ENCODE assay signal across 20 cellular contexts in genomic region chr4:183384983-183385382, GRCh38. TPM values are rescaled to one million over a fixed set of nuclear protein-coding genes. Genes with fewer than 3 reads are reported as not detected.
DNase-seq lines count a peak whose midpoint lies in the region; ATAC-seq, FAIRE-seq and TF ChIP-seq lines count a peak whose summit lies in the region.
"Had no signal": no experiment of that assay in that cellular context is flagged by ENCODE, and none has a peak within 500 bp of the region (broad histone marks: within the 10 kb centered on the region; RNA-seq: fewer than 3 reads in every experiment).

No MANE protein-coding gene starts in this region.

- H3K4me1 Mint-ChIP-seq in chondrocyte (ENCODE audit: low read depth) = no peaks in the 10 kb centered on the region
- H3K4me1 Mint-ChIP-seq: CD4-positive, alpha-beta memory T cell had no signal

- H2BK15ac ChIP-seq in neuronal stem cell (ENCODE audit: low read length) = no peak overlapping the region

- no peak overlapping the region for H3K9ac ChIP-seq in neuronal stem cell (ENCODE audit: low read depth, low read length, poor library complexity)

- no peak overlapping the region for H4K8ac ChIP-seq in neuronal stem cell (ENCODE audit: low read depth, low read length)

- H3K4me3 Mint-ChIP-seq in chondrocyte (ENCODE audit: unreplicated experiment) = no peak overlapping the region
- H3K4me3 Mint-ChIP-seq: CD4-positive, alpha-beta memory T cell; HFFc6 had no signal

- no peak overlapping the region for H2BK120ac ChIP-seq in neuronal stem cell (ENCODE audit: low read depth, low read length)

- no peak for ATAC-seq in HG02763 (IDR thresholded peaks at IDR 0.05; ENCODE audit: unreplicated experiment)
- ATAC-seq: A549 had no signal

- no peak overlapping the region for H2AFZ ChIP-seq in neuronal stem cell (ENCODE audit: low read length)

- no peak overlapping the region for H3K27ac Mint-ChIP-seq in chondrocyte (ENCODE audit: unreplicated experiment)
- H3K27ac Mint-ChIP-seq: CD4-positive, alpha-beta memory T cell; HFFc6 had no signal

- no peak overlapping the region for H3K4me2 ChIP-seq in neuronal stem cell (ENCODE audit: insufficient read depth, low read length, poor library complexity, severe bottlenecking)
- H3K4me2 ChIP-seq: A549 had no signal

- peak overlapping the region; percentile 5 for H3K18ac ChIP-seq in neuronal stem cell (ENCODE audit: low read length)

- peak overlapping the region in 1 of 2 donors; percentile 31 for H3K4me3 ChIP-seq in neuronal stem cell (ENCODE audit: low read length in 2 of 2)
- H3K4me3 ChIP-seq: A549, HAP-1 had no signal

- peak; percentile 60 for DNase-seq in chondrocyte (ENCODE audit: low spot score)
- peak; percentile 20 for DNase-seq in mesenteric fat pad (ENCODE audit: low spot score)
- no peak for DNase-seq in neuronal stem cell (ENCODE audit: low spot score)
- DNase-seq in D721Med (ENCODE audit: insufficient read length, low spot score) = no peak
- DNase-seq in NCI-H748 (lab: John Stamatoyannopoulos, UW; ENCODE audit: unreplicated experiment) = no peak
- DNase-seq: 8988T; C1 segment of cervical spinal cord; Calu3; CD4-positive, alpha-beta memory T cell; COR-L47; DMS153; DND-41; GOT3; HFFc6 had no signal

- peaks cover 3% of the 10 kb centered on the region for H3K27me3 Mint-ChIP-seq in chondrocyte (ENCODE audit: low read depth)

- H3K4me1 ChIP-seq in neuronal stem cell (ENCODE audit: control insufficient read depth in 2 of 2, insufficient read depth in 1 of 2, low read depth in 1 of 2, low read length in 2 of 2) = no peaks in the 10 kb centered on the region
- H3K4me1 ChIP-seq: A549, HAP-1 had no signal

- H3K14ac ChIP-seq in neuronal stem cell (ENCODE audit: low read length) = no peak overlapping the region

- no peak for FAIRE-seq in D721Med (lab: Jason Lieb, UNC)
- FAIRE-seq: A549, G401.6, GM12892, H54 had no signal

- H3K9me3 Mint-ChIP-seq in chondrocyte (ENCODE audit: low read depth) = no peaks in the 10 kb centered on the region

- H3K36me3 Mint-ChIP-seq in chondrocyte (ENCODE audit: low read depth) = no peaks in the 10 kb centered on the region
- H3K36me3 Mint-ChIP-seq: CD4-positive, alpha-beta memory T cell had no signal

- peaks cover 3 to 15% of the 10 kb centered on the region in 2 donors for H3K9me3 ChIP-seq in neuronal stem cell (replicated peaks in 1 of 2; ENCODE audit: control insufficient read depth in 2 of 2, insufficient read depth in 1 of 2, low read depth in 1 of 2, low read length in 2 of 2)
- H3K9me3 ChIP-seq: A549 had no signal

- H4K91ac ChIP-seq in neuronal stem cell (ENCODE audit: low read depth, low read length, poor library complexity) = no peak overlapping the region

- H3K27ac ChIP-seq in neuronal stem cell (replicated peaks; ENCODE audit: low read length) = no peak overlapping the region
- H3K27ac ChIP-seq: A549 had no signal

- no peaks in the 10 kb centered on the region for H3K36me3 ChIP-seq in neuronal stem cell (replicated peaks in 1 of 2; ENCODE audit: control insufficient read depth in 2 of 2, insufficient read depth in 2 of 2, low read length in 2 of 2)
- H3K36me3 ChIP-seq: HAP-1 had no signal

- no peak overlapping the region for H3K4ac ChIP-seq in neuronal stem cell (ENCODE audit: low read length)

- peaks cover 0 to 8% (median 0%) of the 10 kb centered on the region in 3 experiments for H3K27me3 ChIP-seq in neuronal stem cell (ENCODE audit: control insufficient read depth in 3 of 3, insufficient read depth in 3 of 3, low read depth in 1 of 3, low read length in 3 of 3)

- H2BK5ac ChIP-seq in neuronal stem cell (ENCODE audit: low read length) = no peak overlapping the region

- H2AK5ac ChIP-seq in neuronal stem cell (ENCODE audit: low read depth, low read length) = no peak overlapping the region

- no peaks in the 10 kb centered on the region for H3K79me1 ChIP-seq in neuronal stem cell (ENCODE audit: low read depth, low read length)

- no peak overlapping the region for H2BK12ac ChIP-seq in neuronal stem cell (ENCODE audit: low read length)

- TF ChIP-seq CTCF in chondrocyte (IDR thresholded peaks at IDR 0.05) = no peak
- no peak for TF ChIP-seq CTCF in D721Med (IDR thresholded peaks at IDR 0.05; ENCODE audit: insufficient read depth, missing control alignments)

- no CpG with 5 or more reads among the region's 7 CpGs for WGBS in neuronal stem cell (ENCODE audit: extremely low coverage in 2 of 2, insufficient read length in 2 of 2, insufficient replicate concordance in 1 of 2), 2 donors

- no peak overlapping the region for H3K23ac ChIP-seq in neuronal stem cell (ENCODE audit: low read depth, low read length, poor library complexity)

RNA-seq across cellular contexts. Expression of gene CDKN2AIP, which starts 59.5 kb away (rescaled TPM):
- 9.4 to 11.8 TPM (median 10.7 TPM) in 3 replicates for total RNA-seq in chondrocyte
- 8.1 TPM for total RNA-seq in mesenteric fat pad
- polyA plus RNA-seq in neuronal stem cell (2013, experiment 1 of 2) = 15.8 TPM
- polyA plus RNA-seq in neuronal stem cell (2013, experiment 2 of 2) = 16.0 TPM

Comparison
In these comparisons a context has a peak if more than half of its experiments do, and no peak if none do; other contexts are left out.
1. DNase-seq: peak in chondrocyte (single experiment) and mesenteric fat pad (single experiment); none in neuronal stem cell (single experiment), D721Med (single experiment) and NCI-H748 (single experiment).